ENCODE assay signal across 8 cellular contexts in the genomic region with DNA sequence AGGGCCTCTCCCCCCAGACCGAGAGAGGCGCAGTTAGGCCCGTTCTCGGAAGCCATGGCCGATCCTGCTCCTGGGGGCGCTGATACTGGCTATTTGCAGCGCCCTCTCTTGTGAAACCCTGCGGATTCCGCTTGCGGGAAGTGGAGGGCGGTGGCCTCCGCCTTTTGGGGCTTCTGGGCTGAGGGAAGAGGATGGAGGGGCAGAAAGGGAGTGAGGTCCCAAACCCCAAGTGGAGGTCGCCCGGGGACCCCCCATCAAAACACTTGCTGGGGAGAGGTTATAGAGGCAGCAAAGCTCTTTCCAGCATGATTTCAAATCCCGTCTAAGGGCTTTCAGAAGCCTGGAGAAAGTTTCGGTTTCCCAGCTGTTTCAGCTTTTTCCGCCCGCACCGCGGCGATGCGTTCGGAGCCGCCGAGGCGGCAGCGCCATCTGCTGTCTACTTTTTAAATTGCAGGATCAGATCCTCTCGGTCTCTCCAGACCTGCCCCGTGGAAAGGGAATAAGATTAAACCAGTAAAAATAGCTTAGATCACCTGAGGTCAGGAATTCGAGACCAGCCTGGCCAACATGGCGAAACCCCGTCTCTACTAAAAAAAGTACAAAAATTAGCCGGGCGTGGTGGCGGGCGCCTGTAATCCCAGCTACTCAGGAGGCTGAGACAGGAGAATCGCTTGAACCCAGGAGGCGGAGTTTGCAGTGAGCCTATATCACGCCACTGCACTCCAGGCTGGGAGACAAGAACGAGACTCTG. TPM values are rescaled to one million over a fixed set of nuclear protein-coding genes. Genes with fewer than 3 reads are reported as not detected.
DNase-seq lines count a peak whose midpoint lies in the region; ATAC-seq and TF ChIP-seq lines count a peak whose summit lies in the region.

No MANE protein-coding gene starts in this region.

- H3K9me3 ChIP-seq in NT2/D1 (ENCODE audit: insufficient read depth, low read length) (peaks cover 16% of the 10 kb centered on the region; the same call in 1 of the 2 replicates), esophagus (ENCODE audit: control insufficient read depth in 2 of 2, insufficient read depth in 1 of 2, low read depth in 1 of 2, low read length in 1 of 2) (peaks cover 0 to 4% of the 10 kb centered on the region in 2 donors), mucosa of rectum (ENCODE audit: control insufficient read depth in 2 of 2, low read length in 2 of 2) (no peaks in the 10 kb centered on the region)

- peak overlapping the region; percentile 21 for H3K27ac Mint-ChIP-seq in Calu3 (ENCODE audit: unreplicated experiment)

- DNase-seq in Calu3 = peak; percentile 92
- DNase-seq in NT2/D1 (ENCODE audit: low read depth, low spot score) = peak; percentile 61
- peak; percentile 88 for DNase-seq in activated T-cell treated with anti-CD3 and anti-CD28 coated beads, Interleukin-2, amount 50 U/mL, for 1 hour
- DNase-seq in stimulated activated CD8-positive, alpha-beta memory T cell treated with anti-CD3 and anti-CD28 coated beads, Interleukin-2, amount 100 ng/mL, for 1 hour (ENCODE audit: low read depth in 2 of 2) = peak; percentile 68 to 81

- H3K27ac ChIP-seq in esophagus (ENCODE audit: low read depth in 2 of 2, low read length in 1 of 2) = peak overlapping the region in 1 of 2 donors; percentile 1
- H3K27ac ChIP-seq in mucosa of rectum (ENCODE audit: low read depth in 2 of 2, low read length in 2 of 2) = peak overlapping the region in 1 of 2 donors; percentile 50

- H3K4me1 Mint-ChIP-seq in Calu3 (ENCODE audit: low read depth, unreplicated experiment) = peaks cover 31% of the 10 kb centered on the region

- ATAC-seq in HG02678 (IDR thresholded peaks at IDR 0.05; ENCODE audit: unreplicated experiment) (peak; percentile 40), GM19328 (IDR thresholded peaks at IDR 0.05; ENCODE audit: unreplicated experiment) (no peak)

- TF ChIP-seq CTCF in Calu3 (IDR thresholded peaks at IDR 0.05; ENCODE audit: unreplicated experiment) = peak; percentile 94

- H3K4me3 ChIP-seq in NT2/D1 (ENCODE audit: insufficient read length, low read depth) = peak overlapping the region; percentile 5
- H3K4me3 ChIP-seq in esophagus (ENCODE audit: low read depth in 1 of 2, low read length in 2 of 2) = peak overlapping the region; percentile 37 to 45
- peak overlapping the region; percentile 25 to 74 for H3K4me3 ChIP-seq in mucosa of rectum (ENCODE audit: low read length in 2 of 2)

- BruUV-seq in Calu3 (replicated peaks; lab: Mats Ljungman, UMichigan) = no TSS peak

- CTCF ChIA-PET in Calu3 (lab: Charles Lee) = interaction anchor here (0.6 to 7.0 kb wide), 16 partner anchors 10 to 1052 kb away, joined by 3 to 70 read pairs (median 4); a partner anchor contains a TSS

- intact Hi-C loops in Calu3 (cut with micrococcal nuclease; ENCODE audit: unreplicated experiment) = loop anchor here (1.0 kb wide), 1 partner anchor 291 kb away; no protein-coding TSS in a partner anchor

- no peaks in the 10 kb centered on the region for H3K27me3 Mint-ChIP-seq in Calu3 (ENCODE audit: unreplicated experiment)

- H3K36me3 ChIP-seq in NT2/D1 (ENCODE audit: insufficient read depth, insufficient read length, low read length) (no peaks in the 10 kb centered on the region), esophagus (ENCODE audit: control insufficient read depth in 2 of 2, insufficient read depth in 2 of 2, low read length in 1 of 2) (no peaks in the 10 kb centered on the region), mucosa of rectum (ENCODE audit: control insufficient read depth in 2 of 2, insufficient read depth in 2 of 2, low read length in 2 of 2) (no peaks in the 10 kb centered on the region)

- H3K4me1 ChIP-seq in NT2/D1 (ENCODE audit: insufficient read depth, insufficient read length) (no peaks in the 10 kb centered on the region), esophagus (ENCODE audit: control insufficient read depth in 2 of 2, insufficient read depth in 2 of 2, low read length in 1 of 2) (peaks cover 8 to 13% of the 10 kb centered on the region in 2 donors), mucosa of rectum (ENCODE audit: control insufficient read depth in 2 of 2, insufficient read depth in 2 of 2, low read length in 2 of 2) (no peaks in the 10 kb centered on the region)

- H3K9ac ChIP-seq in NT2/D1 (ENCODE audit: insufficient read length, low read depth) (peak overlapping the region; percentile 43), mucosa of rectum (ENCODE audit: low read depth in 1 of 2, low read length in 2 of 2) (peak overlapping the region; percentile 50 to 68)

- no peaks in the 10 kb centered on the region for H3K36me3 Mint-ChIP-seq in Calu3 (ENCODE audit: insufficient read depth, unreplicated experiment)

- 19 to 20% methylated on average over 40 of the region's 40 CpGs for WGBS in esophagus, 2 donors

- no peaks in the 10 kb centered on the region for H3K9me3 Mint-ChIP-seq in Calu3 (ENCODE audit: low read depth, unreplicated experiment)

- H3K27me3 ChIP-seq in NT2/D1 (ENCODE audit: insufficient read depth, insufficient read length) (peaks cover 7% of the 10 kb centered on the region), esophagus (ENCODE audit: control insufficient read depth in 1 of 2, insufficient read depth in 2 of 2, low read length in 2 of 2) (no peaks in the 10 kb centered on the region), mucosa of rectum (ENCODE audit: control insufficient read depth in 2 of 2, insufficient read depth in 2 of 2, low read length in 2 of 2) (no peaks in the 10 kb centered on the region)

- H3K4me3 Mint-ChIP-seq in Calu3 (ENCODE audit: low read depth, unreplicated experiment) = peak overlapping the region; percentile 49

RNA-seq across cellular contexts. Expression of a gene that starts 15.8 kb away (rescaled TPM):
- not detected in 2 replicates for total RNA-seq in Calu3 (2022)
- polyA plus RNA-seq in esophagus = under 1 TPM; 0.43 to 0.75 TPM

RNA-seq across cellular contexts. Expression of a gene that starts 28.1 kb away (rescaled TPM):
- 0.87 and 1.1 TPM in 2 replicates for total RNA-seq in Calu3 (2022)
- polyA plus RNA-seq in esophagus = 10 to 100 TPM in 1 of 2 donors, 1 to 10 TPM in 1; 6.2 to 11.0 TPM
